Comparison of ENCODE assay signal across 18 cellular contexts in the genomic region with DNA sequence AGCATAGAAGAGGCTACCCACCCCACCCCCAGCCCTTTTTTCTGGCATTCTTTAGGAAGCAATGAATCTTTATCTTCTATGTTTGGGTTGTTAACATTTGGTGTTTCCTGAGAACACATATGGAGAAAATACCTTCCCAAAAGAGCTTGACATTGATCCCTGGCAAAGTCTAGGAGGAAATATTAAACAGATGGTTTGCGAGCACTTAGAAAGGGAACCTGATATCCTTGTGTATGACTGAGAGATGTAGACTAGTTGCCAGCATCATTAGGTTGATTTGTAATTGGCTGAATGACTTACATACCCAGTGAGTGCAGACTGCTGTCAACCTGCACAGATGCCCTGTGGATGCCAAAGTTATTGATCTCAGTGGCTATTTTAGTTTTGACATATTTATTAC.
DNase-seq lines count a peak whose midpoint lies in the region; ATAC-seq and TF ChIP-seq lines count a peak whose summit lies in the region.
"Had no signal": no experiment of that assay in that cellular context is flagged by ENCODE, and none has a peak within 500 bp of the region (broad histone marks: within the 10 kb centered on the region; RNA-seq: fewer than 3 reads in every experiment).

No MANE protein-coding gene starts in this region.

- no peaks in the 10 kb centered on the region for H3K9me3 Mint-ChIP-seq in stimulated activated memory B cell treated with anti-CD40 and anti-IgM and Interleukin-4, amounts not matched to agents 10 μg/mL and 1 μg/mL and 100 μg/mL, for 72 hours
- H3K9me3 Mint-ChIP-seq: brain; CD4-positive, alpha-beta T cell; naive thymus-derived CD4-positive, alpha-beta T cell had no signal

- peak; percentile 45 for DNase-seq in DMS53 treated with DMSO at 0.1 percent for 48 hours (lab: John Stamatoyannopoulos, UW; ENCODE audit: unreplicated experiment)
- peak; percentile 97 for DNase-seq in NCI-H1694 treated with DMSO at 0.1 percent for 48 hours (lab: John Stamatoyannopoulos, UW)
- DNase-seq in NCI-H524 treated with DMSO at 0.1 percent for 48 hours (lab: John Stamatoyannopoulos, UW), result peak; percentile 97
- DNase-seq in fibroblast of peridontal ligament (ENCODE audit: extremely low read depth), result peak; percentile 48
- no peak for DNase-seq in GM20000 (ENCODE audit: low spot score)
- no peak for DNase-seq in 8988T
- no peak for DNase-seq in NCI-H345 (lab: John Stamatoyannopoulos, UW)
- DNase-seq: activated CD4-positive, alpha-beta T cell treated with anti-CD3 and anti-CD28 coated beads for 4 hours; activated CD8-positive, alpha-beta memory T cell treated with anti-CD3 and anti-CD28 coated beads, Interleukin-2, amount 10 ng/mL, durations not matched to agents 7 days and 5 days; CD4-positive, alpha-beta T cell; mammary epithelial cell; naive thymus-derived CD4-positive, alpha-beta T cell; pancreas; right lobe of liver; stimulated activated naive CD4-positive, alpha-beta T cell treated with Interleukin-2 at 50 U/mL for 16 hours; transverse colon had no signal

- H3K4me3 Mint-ChIP-seq in stimulated activated memory B cell treated with anti-CD40 and anti-IgM and Interleukin-4, amounts not matched to agents 10 μg/mL and 1 μg/mL and 100 μg/mL, for 72 hours, result no peak overlapping the region
- H3K4me3 Mint-ChIP-seq: activated CD8-positive, alpha-beta memory T cell treated with anti-CD3 and anti-CD28 coated beads, Interleukin-2, amount 10 ng/mL, durations not matched to agents 7 days and 5 days; brain; CD4-positive, alpha-beta T cell; naive thymus-derived CD4-positive, alpha-beta T cell had no signal

- H3K36me3 Mint-ChIP-seq in stimulated activated memory B cell treated with anti-CD40 and anti-IgM and Interleukin-4, amounts not matched to agents 10 μg/mL and 1 μg/mL and 100 μg/mL, for 72 hours, result no peaks in the 10 kb centered on the region
- H3K36me3 Mint-ChIP-seq: activated CD8-positive, alpha-beta memory T cell treated with anti-CD3 and anti-CD28 coated beads, Interleukin-2, amount 10 ng/mL, durations not matched to agents 7 days and 5 days; brain; naive thymus-derived CD4-positive, alpha-beta T cell had no signal

- H3K27me3 Mint-ChIP-seq in stimulated activated memory B cell treated with anti-CD40 and anti-IgM and Interleukin-4, amounts not matched to agents 10 μg/mL and 1 μg/mL and 100 μg/mL, for 72 hours, result peaks cover 34% of the 10 kb centered on the region

- H3K4me1 Mint-ChIP-seq in stimulated activated memory B cell treated with anti-CD40 and anti-IgM and Interleukin-4, amounts not matched to agents 10 μg/mL and 1 μg/mL and 100 μg/mL, for 72 hours, result peaks cover 8% of the 10 kb centered on the region

- H3K27ac Mint-ChIP-seq in stimulated activated memory B cell treated with anti-CD40 and anti-IgM and Interleukin-4, amounts not matched to agents 10 μg/mL and 1 μg/mL and 100 μg/mL, for 72 hours, result no peak overlapping the region
- H3K27ac Mint-ChIP-seq: activated CD8-positive, alpha-beta memory T cell treated with anti-CD3 and anti-CD28 coated beads, Interleukin-2, amount 10 ng/mL, durations not matched to agents 7 days and 5 days; brain; CD4-positive, alpha-beta T cell; naive thymus-derived CD4-positive, alpha-beta T cell had no signal

- TF ChIP-seq CTCF in GM20000 (IDR thresholded peaks at IDR 0.05; ENCODE audit: extremely low read depth, missing control alignments), result no peak

- no peak for ATAC-seq in stimulated activated memory B cell treated with anti-CD40 and anti-IgM and Interleukin-4, amounts not matched to agents 10 μg/mL and 1 μg/mL and 100 μg/mL, for 72 hours
- ATAC-seq: activated CD8-positive, alpha-beta memory T cell treated with anti-CD3 and anti-CD28 coated beads, Interleukin-2, amount 10 ng/mL, durations not matched to agents 7 days and 5 days; naive thymus-derived CD4-positive, alpha-beta T cell; pancreas; right lobe of liver had no signal

Comparison
In these comparisons a context has a peak if more than half of its experiments do, and no peak if none do; other contexts are left out.
1. DNase-seq: peak in DMS53 treated with DMSO at 0.1 percent for 48 hours (single experiment), NCI-H1694 treated with DMSO at 0.1 percent for 48 hours (single experiment), NCI-H524 treated with DMSO at 0.1 percent for 48 hours (single experiment) and fibroblast of peridontal ligament (single experiment); none in GM20000 (single experiment), 8988T (single experiment) and NCI-H345 (single experiment).